ENCODE assay signal across 22 cellular contexts in the genomic region with DNA sequence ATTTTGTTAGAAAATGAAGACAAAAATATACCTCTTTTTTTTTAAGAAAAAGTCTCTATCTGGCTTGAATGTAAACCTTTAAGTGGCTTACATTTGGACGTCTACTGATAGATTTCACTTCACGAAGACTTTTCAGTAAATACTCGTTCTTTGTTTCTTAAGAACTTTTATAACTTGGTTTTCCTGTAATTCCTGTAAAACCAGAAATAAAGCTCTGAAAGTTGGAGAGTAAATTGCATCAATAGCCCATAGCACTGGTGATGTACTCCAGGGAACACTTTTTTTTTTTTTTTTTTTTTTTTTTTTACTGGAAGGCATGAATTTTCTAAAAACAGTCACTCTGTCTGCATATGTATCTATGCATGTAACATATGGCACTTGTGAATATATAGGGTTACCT.
"Had no signal": no experiment of that assay in that cellular context is flagged by ENCODE, and none has a peak within 500 bp of the region (broad histone marks: within the 10 kb centered on the region; RNA-seq: fewer than 3 reads in every experiment).

No MANE protein-coding gene starts in this region.

- DNase-seq: activated CD4-positive, alpha-beta T cell treated with anti-CD3 and anti-CD28 coated beads, Interleukin-2, amount 10 ng/mL, durations not matched to agents 24 days and 14 days; activated CD4-positive, alpha-beta T cell treated with anti-CD3 and anti-CD28 coated beads, Interleukin-2, amount 50 U/mL, for 4 hours; activated CD8-positive, alpha-beta T cell treated with anti-CD3 and anti-CD28 coated beads for 36 hours; activated effector memory CD4-positive, alpha-beta T cell treated with anti-CD3 and anti-CD28 coated beads, Interleukin-2, amount 50 U/mL, for 16 hours; activated naive CD4-positive, alpha-beta T cell; activated naive CD8-positive, alpha-beta T cell treated with anti-CD3 and anti-CD28 coated beads, Interleukin-2, amount 10 ng/mL, durations not matched to agents 7 days and 5 days; activated T-cell treated with anti-CD3 and anti-CD28 coated beads, Interleukin-2, amount 50 U/mL, for 1 hour; activated T-cell treated with anti-CD3 and anti-CD28 coated beads, Interleukin-2, amount 50 U/mL, for 72 hours; amygdala; NCI-H1092 treated with DMSO at 0.1 percent for 48 hours; NCI-H1417; NCI-H146; NCI-H187; NCI-H2029 treated with DMSO at 0.1 percent for 48 hours; NCI-H2107; NCI-H226; NCI-H446 treated with DMSO at 0.1 percent for 48 hours; Peyer's patch; RPMI8226; SHP77 treated with DMSO at 0.1 percent for 48 hours; SK-N-SH had no signal

- ATAC-seq: activated CD8-positive, alpha-beta T cell treated with anti-CD3 and anti-CD28 coated beads for 36 hours; activated T-cell treated with anti-CD3 and anti-CD28 coated beads, Interleukin-2, amount 50 U/mL, for 72 hours; activated T-helper 17 cell treated with anti-CD3 and anti-CD28 coated beads, Interleukin-2, amount 50 U/mL, for 72 hours had no signal
